In the genomic region with DNA sequence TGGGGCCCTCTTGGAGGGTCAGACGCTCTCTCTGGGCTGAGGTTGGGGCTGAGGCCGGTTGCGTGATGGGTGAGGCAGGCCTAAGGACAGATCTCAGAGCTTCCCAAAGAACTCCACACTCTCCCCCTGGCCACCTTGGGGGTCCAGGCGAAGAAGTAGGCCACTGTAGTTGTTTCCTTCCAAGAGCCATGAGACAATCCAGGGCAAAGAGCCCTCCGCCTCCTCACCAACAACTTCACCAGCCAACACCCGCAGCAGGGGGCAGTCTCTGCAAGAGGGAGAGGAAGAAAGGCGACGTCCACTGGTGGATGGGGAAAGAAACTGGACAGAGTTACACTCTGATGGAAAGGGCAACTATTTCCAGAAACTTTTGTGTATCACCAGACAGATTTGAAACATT, we compare ENCODE assay signal across 8 cellular contexts. TPM values are rescaled to one million over a fixed set of nuclear protein-coding genes. Genes with fewer than 3 reads are reported as not detected.
DNase-seq lines count a peak whose midpoint lies in the region; ATAC-seq and TF ChIP-seq lines count a peak whose summit lies in the region.
"Had no signal": no experiment of that assay in that cellular context is flagged by ENCODE, and none has a peak within 500 bp of the region (broad histone marks: within the 10 kb centered on the region; RNA-seq: fewer than 3 reads in every experiment).

No MANE protein-coding gene starts in this region.

- H3K36me3 ChIP-seq in right atrium auricular region: no peaks in the 10 kb centered on the region
- no peaks in the 10 kb centered on the region for H3K36me3 ChIP-seq in aorta (ENCODE audit: control insufficient read depth in 1 of 2, insufficient read depth in 2 of 2, low read length in 1 of 2)

- H3K9me3 ChIP-seq in right atrium auricular region (no peaks in the 10 kb centered on the region), aorta (ENCODE audit: control insufficient read depth, low read length) (no peaks in the 10 kb centered on the region)

- H3K27me3 ChIP-seq in right atrium auricular region (no peaks in the 10 kb centered on the region), aorta (ENCODE audit: control insufficient read depth in 1 of 2, insufficient read depth in 2 of 2, low read length in 1 of 2) (no peaks in the 10 kb centered on the region)

- 83% methylated on average over 8 of the region's 8 CpGs for WGBS in aorta, 2 donors

- H3K4me3 ChIP-seq in right atrium auricular region: no peak overlapping the region
- no peak overlapping the region for H3K4me3 ChIP-seq in aorta (ENCODE audit: low read length in 2 of 2)

- DNase-seq in Right ventricle myocardium superior (peak; percentile 73), right atrium auricular region (ENCODE audit: low spot score) (no peak), globus pallidus (ENCODE audit: low spot score) (peak; percentile 56), aorta (peak in 1 of 2 donors; percentile 85), HK-2 (ENCODE audit: unreplicated experiment) (no peak)
- no peak for DNase-seq in activated naive CD4-positive, alpha-beta T cell treated with anti-CD3 and anti-CD28 coated beads, Interleukin-2, amount 10 ng/mL, durations not matched to agents 7 days and 5 days
- DNase-seq: DMS79, NCI-H1092 had no signal

- H3K27me3 Mint-ChIP-seq in activated naive CD4-positive, alpha-beta T cell treated with anti-CD3 and anti-CD28 coated beads, Interleukin-2, amount 10 ng/mL, durations not matched to agents 7 days and 5 days: peaks cover 8% of the 10 kb centered on the region

- H3K4me1 ChIP-seq in right atrium auricular region (peaks cover 0 to 27% of the 10 kb centered on the region in 2 donors), aorta (ENCODE audit: control insufficient read depth in 1 of 2, insufficient read depth in 2 of 2, low read length in 2 of 2) (no peaks in the 10 kb centered on the region)

- intact Hi-C loops in Right ventricle myocardium superior (cut with DNase I): no loop called here
- intact Hi-C loops in aorta (cut with DNase I): no loop called here

- no peaks in the 10 kb centered on the region for H3K9me3 Mint-ChIP-seq in activated naive CD4-positive, alpha-beta T cell treated with anti-CD3 and anti-CD28 coated beads, Interleukin-2, amount 10 ng/mL, durations not matched to agents 7 days and 5 days

- H3K4me1 Mint-ChIP-seq in activated naive CD4-positive, alpha-beta T cell treated with anti-CD3 and anti-CD28 coated beads, Interleukin-2, amount 10 ng/mL, durations not matched to agents 7 days and 5 days: peaks cover 15% of the 10 kb centered on the region

- no peak overlapping the region for H3K27ac Mint-ChIP-seq in activated naive CD4-positive, alpha-beta T cell treated with anti-CD3 and anti-CD28 coated beads, Interleukin-2, amount 10 ng/mL, durations not matched to agents 7 days and 5 days

- H3K27ac ChIP-seq in right atrium auricular region: no peak overlapping the region
- H3K27ac ChIP-seq in aorta (ENCODE audit: low read depth in 1 of 2, low read length in 2 of 2): no peak overlapping the region

- H3K36me3 Mint-ChIP-seq in activated naive CD4-positive, alpha-beta T cell treated with anti-CD3 and anti-CD28 coated beads, Interleukin-2, amount 10 ng/mL, durations not matched to agents 7 days and 5 days: peaks cover under 1% of the 10 kb centered on the region

- H3K4me3 Mint-ChIP-seq in activated naive CD4-positive, alpha-beta T cell treated with anti-CD3 and anti-CD28 coated beads, Interleukin-2, amount 10 ng/mL, durations not matched to agents 7 days and 5 days: no peak overlapping the region

- TF ChIP-seq CTCF in right atrium auricular region (IDR thresholded peaks at IDR 0.05): peak in 1 of 2 donors; percentile 44

- ATAC-seq in Right ventricle myocardium superior (ENCODE audit: poor library complexity): peak; percentile 73
- ATAC-seq in aorta (ENCODE audit: low FRiP score): peak; percentile 57

- CTCF ChIA-PET in activated naive CD4-positive, alpha-beta T cell treated with anti-CD3 and anti-CD28 coated beads, Interleukin-2, amount 10 ng/mL, durations not matched to agents 7 days and 5 days (lab: Charles Lee): interaction anchor here (1.3 kb wide), 1 partner anchor 60 kb away, joined by 5 read pairs; no protein-coding TSS in a partner anchor

RNA-seq across cellular contexts. Expression of a gene that starts 10.7 kb away (rescaled TPM):
- 81.4 TPM for total RNA-seq in Right ventricle myocardium superior
- total RNA-seq in right atrium auricular region: 10 to 100 TPM; 47.4 to 63.9 TPM
- 10 to 100 TPM; 38.9 to 43.4 TPM for total RNA-seq in aorta
- 10 to 100 TPM; 24.9 to 25.5 TPM for polyA plus RNA-seq in aorta

RNA-seq across cellular contexts. Expression of a gene that starts 10.9 kb away (rescaled TPM):
- total RNA-seq in Right ventricle myocardium superior (10.2 TPM), right atrium auricular region (1 to 10 TPM; 7.4 to 8.3 TPM), aorta (10 to 100 TPM; 32.9 to 48.3 TPM)
- 10 to 100 TPM; 10.9 to 66.9 TPM for polyA plus RNA-seq in aorta

RNA-seq across cellular contexts. Expression of a gene that starts 18.0 kb away (rescaled TPM):
- 23.1 TPM for total RNA-seq in Right ventricle myocardium superior
- 10 to 100 TPM; 24.6 to 27.9 TPM for total RNA-seq in right atrium auricular region
- total RNA-seq in aorta: 10 to 100 TPM; 23.7 to 32.5 TPM
- 10 to 100 TPM; 23.2 to 49.6 TPM for polyA plus RNA-seq in aorta

RNA-seq across cellular contexts. Expression of a gene that starts 27.8 kb away (rescaled TPM):
- total RNA-seq in Right ventricle myocardium superior: 12.0 TPM
- total RNA-seq in right atrium auricular region: 10 to 100 TPM; 12.8 to 16.8 TPM
- 10 to 100 TPM in 1 of 2 donors, 1 to 10 TPM in 1; 5.4 to 14.2 TPM for total RNA-seq in aorta
- 10 to 100 TPM; 27.8 to 37.5 TPM for polyA plus RNA-seq in aorta

RNA-seq across cellular contexts. Expression of a gene that starts 57.7 kb away (rescaled TPM):
- total RNA-seq in Right ventricle myocardium superior (37.7 TPM), right atrium auricular region (10 to 100 TPM; 25.0 to 74.1 TPM), aorta (100 to 1,000 TPM; 104 to 205 TPM)
- 100 to 1,000 TPM in 1 of 2 donors, 10 to 100 TPM in 1; 34.9 to 115 TPM for polyA plus RNA-seq in aorta

Comparison
In these comparisons a context has a peak if more than half of its experiments do, and no peak if none do; other contexts are left out.
1. DNase-seq: peak in Right ventricle myocardium superior (single experiment) and globus pallidus (single experiment); none in right atrium auricular region (single experiment), activated naive CD4-positive, alpha-beta T cell treated with anti-CD3 and anti-CD28 coated beads, Interleukin-2, amount 10 ng/mL, durations not matched to agents 7 days and 5 days (single experiment) and HK-2 (single experiment).